Comparison of ENCODE assay signal across 11 cellular contexts in the genomic region with DNA sequence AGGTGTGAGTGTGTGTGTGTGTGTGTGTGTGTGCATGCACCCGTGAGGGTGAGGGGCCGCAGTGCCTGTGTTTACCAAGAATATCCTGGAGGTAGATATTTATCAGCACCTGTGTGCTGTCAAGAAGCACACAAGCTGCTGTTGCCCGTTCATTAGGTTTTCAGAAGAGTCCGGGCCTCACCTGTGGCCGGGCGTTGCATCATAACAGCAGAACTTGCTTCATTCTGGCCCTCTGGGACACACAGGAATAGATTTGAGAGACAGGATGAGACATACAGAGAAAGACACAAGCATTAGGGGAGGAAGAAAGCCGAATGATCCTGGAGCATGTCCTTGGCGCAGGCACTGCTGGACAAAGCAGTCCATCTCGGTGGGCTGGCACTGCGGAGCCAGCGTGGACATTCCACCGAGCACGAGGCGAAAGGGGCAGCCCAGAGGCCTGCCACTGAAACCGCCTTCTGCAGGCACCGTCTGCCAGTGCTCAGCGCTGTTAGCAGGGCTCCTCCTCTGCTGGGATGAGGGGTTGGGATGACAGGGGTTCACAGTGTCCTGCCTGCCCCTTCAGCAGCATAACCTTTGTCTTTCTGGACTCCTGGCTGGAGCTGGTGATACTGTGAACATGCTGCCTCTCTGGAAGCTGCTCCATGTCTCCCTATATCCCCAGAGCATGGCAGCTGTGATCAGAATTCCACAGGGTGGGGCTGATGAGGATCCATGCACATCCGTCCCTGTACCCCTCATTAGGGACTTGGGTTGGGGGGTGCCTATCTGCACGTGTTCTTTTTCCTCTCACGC.
A peak's percentile ranks its signal among the peaks of the same experiment; 100 is the strongest.
DNase-seq lines count a peak whose midpoint lies in the region; ATAC-seq and TF ChIP-seq lines count a peak whose summit lies in the region.
"Had no signal": no experiment of that assay in that cellular context is flagged by ENCODE, and none has a peak within 500 bp of the region (broad histone marks: within the 10 kb centered on the region; RNA-seq: fewer than 3 reads in every experiment).

No MANE protein-coding gene starts in this region.

- in situ Hi-C loops in mammary epithelial cell (cut with MboI; ENCODE audit: low sequenced_read_pairs in 2 of 2), result no loop called here

- peaks cover 24 to 27% of the 10 kb centered on the region in 2 donors for H3K4me1 Mint-ChIP-seq in natural killer cell

- CTCF ChIA-PET in mammary epithelial cell (lab: Charles Lee; ENCODE audit: low non-redundant PET), result no interaction called here

- H3K36me3 ChIP-seq in mammary epithelial cell (ENCODE audit: insufficient read depth, low read length), result no peaks in the 10 kb centered on the region
- H3K36me3 ChIP-seq: Peyer's patch had no signal

- dilution Hi-C loops in mammary epithelial cell (cut with HindIII; ENCODE audit: low sequenced_read_pairs), result no loop called here

- no peak overlapping the region for H3K4me3 Mint-ChIP-seq in natural killer cell

- peaks cover 8% of the 10 kb centered on the region for H3K4me1 ChIP-seq in mammary epithelial cell (ENCODE audit: insufficient read depth, low read length)
- H3K4me1 ChIP-seq: Peyer's patch had no signal

- TF ChIP-seq CTCF in mammary epithelial cell (conservative IDR thresholded peaks at IDR 0.05 in 1 of 2, IDR thresholded peaks at IDR 0.05 in 1 of 2; ENCODE audit: extremely low read depth in 1 of 2, insufficient read depth in 1 of 2, low read depth in 1 of 2, low read length in 2 of 2), result no peak
- TF ChIP-seq CTCF in natural killer cell (IDR thresholded peaks at IDR 0.05), result no peak

- no peaks in the 10 kb centered on the region for H3K27me3 Mint-ChIP-seq in natural killer cell (ENCODE audit: low read depth in 2 of 2)

- DNase-seq in DMS79 treated with DMSO at 0.1 percent for 48 hours (lab: John Stamatoyannopoulos, UW) (peak; percentile 32), NCI-H1417 (lab: John Stamatoyannopoulos, UW) (peak; percentile 45 to 77 (median 60)), mammary epithelial cell (peak; percentile 57), natural killer cell (no peak), NCI-H187 treated with DMSO at 0.1 percent for 48 hours (lab: John Stamatoyannopoulos, UW) (no peak), MV-4-11 (lab: John Stamatoyannopoulos, UW) (no peak), A172 (ENCODE audit: low spot score) (no peak)
- DNase-seq: effector memory CD4-positive, alpha-beta T cell; Peyer's patch had no signal

- H3K36me3 Mint-ChIP-seq in natural killer cell, result no peaks in the 10 kb centered on the region

- H4K20me1 ChIP-seq in mammary epithelial cell (ENCODE audit: insufficient read depth, low read length), result no peaks in the 10 kb centered on the region

- BruUV-seq in mammary epithelial cell (replicated peaks; lab: Mats Ljungman, UMichigan), result no TSS peak

- H3K9me3 ChIP-seq in mammary epithelial cell (replicated peaks; ENCODE audit: insufficient read depth, low read length), result no peaks in the 10 kb centered on the region
- H3K9me3 ChIP-seq: Peyer's patch, testis had no signal

- ATAC-seq in natural killer cell (no peak), GM21526 (IDR thresholded peaks at IDR 0.05; ENCODE audit: low FRiP score, unreplicated experiment) (no peak)

- H3K27me3 ChIP-seq in mammary epithelial cell (ENCODE audit: insufficient read depth, low read length), result no peaks in the 10 kb centered on the region
- H3K27me3 ChIP-seq: Peyer's patch, testis had no signal

- H3K79me2 ChIP-seq in mammary epithelial cell (ENCODE audit: insufficient read depth, low read length), result no peaks in the 10 kb centered on the region

- no peak overlapping the region for H3K27ac ChIP-seq in mammary epithelial cell (ENCODE audit: insufficient read depth, low read depth, low read length)
- H3K27ac ChIP-seq: Peyer's patch, testis had no signal

- H3K9ac ChIP-seq in mammary epithelial cell (ENCODE audit: insufficient read depth, low read length), result no peak overlapping the region

- H2AFZ ChIP-seq in mammary epithelial cell (ENCODE audit: low read depth, low read length), result peak overlapping the region; percentile 34

- WGBS in mammary epithelial cell (ENCODE audit: low coverage, missing lambda C conversion rate), result 63% methylated on average over 18 of the region's 20 CpGs

- peak overlapping the region; percentile 10 for H3K27ac Mint-ChIP-seq in natural killer cell

- intact Hi-C loops in mammary epithelial cell (cut with micrococcal nuclease), result no loop called here
- intact Hi-C loops in natural killer cell (cut with micrococcal nuclease), result no loop called here

- H3K4me2 ChIP-seq in mammary epithelial cell (ENCODE audit: insufficient read depth, low read depth, low read length), result peak overlapping the region; percentile 48

- no peak overlapping the region for H3K4me3 ChIP-seq in mammary epithelial cell (replicated peaks in 1 of 3; ENCODE audit: insufficient read depth in 1 of 3, low read depth in 2 of 3, low read length in 3 of 3)
- H3K4me3 ChIP-seq: Peyer's patch, testis had no signal

- no peaks in the 10 kb centered on the region for H3K9me3 Mint-ChIP-seq in natural killer cell

Comparison
In these comparisons a context has a peak if more than half of its experiments do, and no peak if none do; other contexts are left out.
1. DNase-seq: peak in DMS79 treated with DMSO at 0.1 percent for 48 hours (single experiment), NCI-H1417 (3 of 3) and mammary epithelial cell (single experiment); none in natural killer cell (single experiment), NCI-H187 treated with DMSO at 0.1 percent for 48 hours (single experiment), MV-4-11 (single experiment) and A172 (single experiment).